In the genomic region with DNA sequence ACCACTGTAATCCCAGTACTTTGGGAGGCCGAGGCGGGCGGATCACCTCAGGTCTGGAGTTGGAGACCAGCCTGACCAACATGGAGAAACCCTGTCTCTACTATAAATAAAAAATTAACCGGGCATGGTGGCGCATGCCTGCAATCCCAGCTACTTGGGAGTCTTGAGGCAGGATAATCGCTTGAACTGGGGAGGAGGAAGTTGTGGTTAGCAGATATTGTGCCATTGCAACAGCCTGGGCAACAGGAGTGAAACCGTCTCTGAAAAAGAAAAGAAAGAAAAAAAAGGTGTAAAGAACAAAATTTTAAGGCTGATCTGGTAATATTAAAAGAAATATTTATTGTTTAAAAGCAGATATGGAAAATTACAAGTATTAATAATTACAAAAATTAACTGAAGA, we compare ENCODE assay signal across 1 cellular context.
TF ChIP-seq lines count a peak whose summit lies in the region.

No MANE protein-coding gene starts in this region.

TF ChIP-seq in SK-N-SH, 30 proteins besides CTCF, POLR2A, EP300 and RAD21 (continued from another document):
- TF ChIP-seq, protein P1, sequence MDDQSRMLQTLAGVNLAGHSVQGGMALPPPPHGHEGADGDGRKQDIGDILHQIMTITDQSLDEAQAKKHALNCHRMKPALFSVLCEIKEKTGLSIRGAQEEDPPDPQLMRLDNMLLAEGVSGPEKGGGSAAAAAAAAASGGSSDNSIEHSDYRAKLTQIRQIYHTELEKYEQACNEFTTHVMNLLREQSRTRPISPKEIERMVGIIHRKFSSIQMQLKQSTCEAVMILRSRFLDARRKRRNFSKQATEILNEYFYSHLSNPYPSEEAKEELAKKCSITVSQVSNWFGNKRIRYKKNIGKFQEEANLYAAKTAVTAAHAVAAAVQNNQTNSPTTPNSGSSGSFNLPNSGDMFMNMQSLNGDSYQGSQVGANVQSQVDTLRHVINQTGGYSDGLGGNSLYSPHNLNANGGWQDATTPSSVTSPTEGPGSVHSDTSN (IDR thresholded peaks at IDR 0.05), result no peak
- no peak for TF ChIP-seq RFX5 (IDR thresholded peaks at IDR 0.05; ENCODE audit: low read length)
